Comparison of ENCODE assay signal across 26 cellular contexts in the genomic region with DNA sequence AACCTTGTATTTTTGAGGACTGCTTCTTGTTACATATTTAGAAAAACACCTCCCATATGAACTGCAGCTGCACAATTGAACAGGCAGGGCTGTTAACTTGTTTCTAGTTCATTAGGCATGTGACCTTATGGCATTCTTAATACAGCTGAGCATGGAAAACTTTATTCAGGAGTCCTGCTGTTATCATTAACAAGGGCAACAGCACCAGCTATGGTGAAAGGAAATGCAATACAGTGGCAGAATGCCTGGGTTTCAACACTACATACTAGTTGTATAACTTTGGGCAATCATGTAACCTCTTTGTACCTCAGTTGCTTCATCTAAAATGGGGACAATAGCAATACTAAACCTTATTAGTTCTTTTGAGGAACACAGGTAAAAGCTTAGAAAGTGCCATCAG.
DNase-seq lines count a peak whose midpoint lies in the region; ATAC-seq and TF ChIP-seq lines count a peak whose summit lies in the region.
"Had no signal": no experiment of that assay in that cellular context is flagged by ENCODE, and none has a peak within 500 bp of the region (broad histone marks: within the 10 kb centered on the region; RNA-seq: fewer than 3 reads in every experiment).

No MANE protein-coding gene starts in this region.

- DNase-seq in left ventricle myocardium superior (no peak), left ventricle myocardium inferior (no peak), left lobe of liver (ENCODE audit: low spot score) (peak; percentile 72), retina (peak; percentile 40), activated gamma-delta T cell treated with Interleukin-2 at 50 U/mL for 16 hours (no peak)
- no peak for DNase-seq in activated CD8-positive, alpha-beta T cell treated with anti-CD3 and anti-CD28 coated beads for 36 hours
- DNase-seq: Calu3, DMS79 treated with DMSO at 0.1 percent for 48 hours, GF-D8, GM23248, H7, NCI-H1105, NCI-H1436 treated with DMSO at 0.1 percent for 48 hours, NCI-H187 treated with DMSO at 0.1 percent for 48 hours, NCI-H446, NCI-H524 treated with DMSO at 0.1 percent for 48 hours, NCI-H774, PC-9, SJCRH30 had no signal

- no peak for TF ChIP-seq CTCF in left ventricle myocardium inferior (IDR thresholded peaks at IDR 0.05; ENCODE audit: borderline replicate concordance)
- no peak for TF ChIP-seq CTCF in Loucy (conservative IDR thresholded peaks at IDR 0.05; ENCODE audit: low read length)
- no peak for TF ChIP-seq CTCF in activated CD8-positive, alpha-beta T cell treated with anti-CD3 and anti-CD28 coated beads for 36 hours (IDR thresholded peaks at IDR 0.05)

- H3K9me2 ChIP-seq in Loucy (replicated peaks; ENCODE audit: low read depth, low read length) = no peaks in the 10 kb centered on the region

- no peak overlapping the region for H3K4me3 Mint-ChIP-seq in activated CD8-positive, alpha-beta T cell treated with anti-CD3 and anti-CD28 coated beads for 36 hours
- H3K4me3 Mint-ChIP-seq: B cell had no signal

- peak overlapping the region; percentile 13; the same call in 1 of the 2 replicates for H2AFZ ChIP-seq in Loucy (ENCODE audit: low read length)
- H2AFZ ChIP-seq: GM23248, PC-9 had no signal

- H3K27me3 ChIP-seq in left ventricle myocardium inferior (ENCODE audit: low read depth) (no peaks in the 10 kb centered on the region), Loucy (ENCODE audit: insufficient read depth, low read length, poor library complexity, severe bottlenecking) (no peaks in the 10 kb centered on the region)
- H3K27me3 ChIP-seq: SJCRH30 had no signal

- H3K36me3 Mint-ChIP-seq in activated CD8-positive, alpha-beta T cell treated with anti-CD3 and anti-CD28 coated beads for 36 hours (ENCODE audit: low read depth) = peaks cover 58% of the 10 kb centered on the region

- no peaks in the 10 kb centered on the region for H4K20me1 ChIP-seq in Loucy (ENCODE audit: insufficient read depth, low read length, poor library complexity, severe bottlenecking)

- intact Hi-C loops in left ventricle myocardium superior (cut with micrococcal nuclease) (no loop called here), left ventricle myocardium inferior (cut with micrococcal nuclease) (no loop called here)
- intact Hi-C loops in activated CD8-positive, alpha-beta T cell treated with anti-CD3 and anti-CD28 coated beads for 36 hours (cut with micrococcal nuclease) = no loop called here

- no peak overlapping the region for H3K9ac ChIP-seq in Loucy (ENCODE audit: low read depth, low read length, poor library complexity, severe bottlenecking)
- H3K9ac ChIP-seq: GM23248, KMS-11 had no signal

- no peaks in the 10 kb centered on the region for H3K36me3 ChIP-seq in left ventricle myocardium inferior
- no peaks in the 10 kb centered on the region for H3K36me3 ChIP-seq in Loucy (ENCODE audit: insufficient read depth, low read length)
- H3K36me3 ChIP-seq: SJCRH30 had no signal

- no peak overlapping the region for H3K4me2 ChIP-seq in Loucy (ENCODE audit: low read depth, low read length, poor library complexity, severe bottlenecking)
- H3K4me2 ChIP-seq: KMS-11, PC-9 had no signal

- H3K9me3 Mint-ChIP-seq in activated CD8-positive, alpha-beta T cell treated with anti-CD3 and anti-CD28 coated beads for 36 hours = peaks cover 3% of the 10 kb centered on the region

- POLR2A ChIA-PET in activated CD8-positive, alpha-beta T cell treated with anti-CD3 and anti-CD28 coated beads for 36 hours (lab: Charles Lee) = no interaction called here

- H3K27ac Mint-ChIP-seq in activated CD8-positive, alpha-beta T cell treated with anti-CD3 and anti-CD28 coated beads for 36 hours = no peak overlapping the region
- H3K27ac Mint-ChIP-seq: B cell had no signal

- CTCF ChIA-PET in activated CD8-positive, alpha-beta T cell treated with anti-CD3 and anti-CD28 coated beads for 36 hours (lab: Charles Lee) = no interaction called here

- ATAC-seq in left ventricle myocardium superior (peak; percentile 50), left lobe of liver (peak; percentile 95), HG03196 (IDR thresholded peaks at IDR 0.05; ENCODE audit: unreplicated experiment) (no peak)
- no peak for ATAC-seq in activated CD8-positive, alpha-beta T cell treated with anti-CD3 and anti-CD28 coated beads for 36 hours
- ATAC-seq: Right ventricle myocardium inferior, SK-N-SH treated with all-trans-retinoic acid at 6 μM for 48 hours had no signal

- no peaks in the 10 kb centered on the region for H3K27me3 Mint-ChIP-seq in activated CD8-positive, alpha-beta T cell treated with anti-CD3 and anti-CD28 coated beads for 36 hours
- H3K27me3 Mint-ChIP-seq: B cell, IgD-negative memory B cell had no signal

- H3K4me3 ChIP-seq in left ventricle myocardium inferior (no peak overlapping the region), Loucy (ENCODE audit: low read length, poor library complexity, severe bottlenecking) (no peak overlapping the region)
- H3K4me3 ChIP-seq: GM23248, PC-9, SJCRH30 had no signal

- no peaks in the 10 kb centered on the region for H3K4me1 Mint-ChIP-seq in activated CD8-positive, alpha-beta T cell treated with anti-CD3 and anti-CD28 coated beads for 36 hours (ENCODE audit: low read depth)

- no peaks in the 10 kb centered on the region for H3F3A ChIP-seq in Loucy (ENCODE audit: low read depth)

- no peak overlapping the region for H3K27ac ChIP-seq in left ventricle myocardium inferior (replicated peaks)
- H3K27ac ChIP-seq: GM23248, KMS-11, PC-9, SJCRH30 had no signal

- H3K79me2 ChIP-seq in Loucy (ENCODE audit: insufficient read depth, low read length) = no peaks in the 10 kb centered on the region

- H3K4me1 ChIP-seq in left ventricle myocardium inferior (no peaks in the 10 kb centered on the region), Loucy (ENCODE audit: insufficient read depth, low read length, poor library complexity, severe bottlenecking) (peaks cover 11% of the 10 kb centered on the region)
- H3K4me1 ChIP-seq: SJCRH30 had no signal

- H3K9me3 ChIP-seq in left ventricle myocardium inferior (replicated peaks) = no peaks in the 10 kb centered on the region
- no peaks in the 10 kb centered on the region for H3K9me3 ChIP-seq in Loucy (ENCODE audit: insufficient read depth, low read depth, low read length)
- H3K9me3 ChIP-seq: SJCRH30 had no signal

Comparison
In these comparisons a context has a peak if more than half of its experiments do, and no peak if none do; other contexts are left out.
1. ATAC-seq: peak in left ventricle myocardium superior (single experiment) and left lobe of liver (single experiment); none in HG03196 (single experiment) and activated CD8-positive, alpha-beta T cell treated with anti-CD3 and anti-CD28 coated beads for 36 hours (single experiment).
2. DNase-seq: peak in left lobe of liver (single experiment) and retina (single experiment); none in left ventricle myocardium superior (single experiment), left ventricle myocardium inferior (single experiment), activated CD8-positive, alpha-beta T cell treated with anti-CD3 and anti-CD28 coated beads for 36 hours (single experiment) and activated gamma-delta T cell treated with Interleukin-2 at 50 U/mL for 16 hours (single experiment).